In genomic region chr15:95799286-95800187, GRCh38 we compare ENCODE assay signal across 14 cellular contexts.
A peak's percentile ranks its signal among the peaks of the same experiment; 100 is the strongest.
DNase-seq lines count a peak whose midpoint lies in the region; ATAC-seq, FAIRE-seq and TF ChIP-seq lines count a peak whose summit lies in the region.
"Had no signal": no experiment of that assay in that cellular context is flagged by ENCODE, and none has a peak within 500 bp of the region (broad histone marks: within the 10 kb centered on the region; RNA-seq: fewer than 3 reads in every experiment).

No MANE protein-coding gene starts in this region.

- CTCF ChIA-PET in A549 (lab: Yijun Ruan, JAX): no interaction called here
- CTCF ChIA-PET in GM10248 (lab: Yijun Ruan, JAX): no interaction called here

- WGBS in A549 (ENCODE audit: missing lambda C conversion rate): 43% methylated on average over 12 of the region's 12 CpGs

- H3K9me3 ChIP-seq in A549 (no peaks in the 10 kb centered on the region), HAP-1 (no peaks in the 10 kb centered on the region)
- H3K9me3 ChIP-seq: esophagus muscularis mucosa had no signal

- no peak for TF ChIP-seq POLR2A in A549 (IDR thresholded peaks at IDR 0.05; ENCODE audit: low read length)

- H3K4me2 ChIP-seq in A549: peak overlapping the region; percentile 44

- FAIRE-seq in A549 (lab: Jason Lieb, UNC): peak; percentile 96

- TF ChIP-seq RAD21 in A549 (conservative IDR thresholded peaks at IDR 0.05 in 1 of 2, IDR thresholded peaks at IDR 0.05 in 1 of 2): peak; percentile 4 to 28; a peak in 1 of 5 replicates

- H3K36me3 ChIP-seq in HAP-1 (replicated peaks): no peaks in the 10 kb centered on the region
- H3K36me3 ChIP-seq: esophagus muscularis mucosa had no signal

- H3K27me3 ChIP-seq in HAP-1 (ENCODE audit: low read depth): 0 out of 2 replicates have a peak, but pooled peaks cover 3% of the 10 kb centered on the region
- H3K27me3 ChIP-seq: esophagus muscularis mucosa had no signal

- TF ChIP-seq EP300 in A549 (IDR thresholded peaks at IDR 0.05): peak; percentile 27 to 34; a peak in 1 of 5 replicates

- in situ Hi-C loops in HAP-1 (cut with MboI; ENCODE audit: low sequenced_read_pairs): no loop called here

- DNase-seq in A549 (ENCODE audit: low read depth in 1 of 2, low spot score in 1 of 2): peak; percentile 38 to 73
- peak; percentile 26 to 90 for DNase-seq in HAP-1 (ENCODE audit: low spot score in 2 of 2)
- DNase-seq in amniotic stem cell (lab: John Stamatoyannopoulos, UW): peak; percentile 49
- DNase-seq in foreskin melanocyte: peak; percentile 63
- DNase-seq in stimulated activated CD4-positive, alpha-beta T cell treated with anti-CD3 and anti-CD28 coated beads, Interleukin-4, amount 100 ng/mL, for 1 hour: no peak
- no peak for DNase-seq in GM10248 (ENCODE audit: extremely low spot score)
- DNase-seq: activated naive CD8-positive, alpha-beta T cell treated with anti-CD3 and anti-CD28 coated beads, Interleukin-2, amount 50 U/mL, for 24 hours; C1 segment of cervical spinal cord; KG1; mucosa of descending colon; stimulated activated naive CD4-positive, alpha-beta T cell treated with Interleukin-2 at 50 U/mL for 16 hours had no signal

- POLR2A ChIA-PET in A549 (lab: Yijun Ruan, JAX) (no interaction called here), GM10248 (lab: Yijun Ruan, JAX) (no interaction called here)

- H3K27ac ChIP-seq in A549: peak overlapping the region; percentile 44 to 59
- H3K27ac ChIP-seq: esophagus muscularis mucosa had no signal

- TF ChIP-seq CTCF in A549 (IDR thresholded peaks at IDR 0.05) (no peak), GM10248 (IDR thresholded peaks at IDR 0.05; ENCODE audit: control extremely low read depth, extremely low read depth, low read depth, missing control alignments) (no peak)

- peaks cover 16% of the 10 kb centered on the region for H3K4me1 ChIP-seq in A549
- peaks cover 10% of the 10 kb centered on the region for H3K4me1 ChIP-seq in HAP-1
- H3K4me1 ChIP-seq: esophagus muscularis mucosa had no signal

- ATAC-seq in A549: peak; percentile 92 to 97
- ATAC-seq in HG03439 (IDR thresholded peaks at IDR 0.05; ENCODE audit: unreplicated experiment): no peak
- no peak for ATAC-seq in GM21515 (IDR thresholded peaks at IDR 0.05; ENCODE audit: unreplicated experiment)
- ATAC-seq: activated naive CD8-positive, alpha-beta T cell treated with anti-CD3 and anti-CD28 coated beads, Interleukin-2, amount 50 U/mL, for 24 hours; mucosa of descending colon had no signal

- H3K4me3 ChIP-seq in A549 (no peak overlapping the region), HAP-1 (no peak overlapping the region)
- H3K4me3 ChIP-seq: esophagus muscularis mucosa, mucosa of descending colon had no signal

TF ChIP-seq in A549, 52 proteins besides CTCF, POLR2A, EP300 and RAD21 (continues in another document):
- TF ChIP-seq EHF (CRISPR knock-in tag; IDR thresholded peaks at IDR 0.05) (no peak), EHMT2 (IDR thresholded peaks at IDR 0.05; ENCODE audit: low read depth) (no peak), POLR2AphosphoS2 (conservative IDR thresholded peaks at IDR 0.05; ENCODE audit: low read length) (no peak), PBX3 (IDR thresholded peaks at IDR 0.05) (no peak), RCOR1 (IDR thresholded peaks at IDR 0.05; ENCODE audit: low read depth, low read length) (no peak), SREBF2 (IDR thresholded peaks at IDR 0.05) (no peak), FOXS1 (CRISPR knock-in tag; IDR thresholded peaks at IDR 0.05) (no peak), CBX8 (IDR thresholded peaks at IDR 0.05) (no peak), CHD2 (IDR thresholded peaks at IDR 0.05; ENCODE audit: low read length, partially characterized antibody) (no peak), ZC3H11A (IDR thresholded peaks at IDR 0.05) (no peak), JUN (IDR thresholded peaks at IDR 0.05) (peak in 1 of 2 experiments; percentile 27; a peak in 1 of 5 replicates), MAFK (IDR thresholded peaks at IDR 0.05; ENCODE audit: partially characterized antibody) (peak; percentile 18), HES2 (IDR thresholded peaks at IDR 0.05) (no peak), MAX (IDR thresholded peaks at IDR 0.05) (0 out of 2 replicates have a peak, but pooled peaks have one; percentile 23), JUNB (IDR thresholded peaks at IDR 0.05) (peak; percentile 85), PHF8 (IDR thresholded peaks at IDR 0.05; ENCODE audit: borderline replicate concordance, low read depth) (no peak), USF2 (IDR thresholded peaks at IDR 0.05) (no peak), HOXA7 (CRISPR knock-in tag; IDR thresholded peaks at IDR 0.05) (no peak), KDM5A (IDR thresholded peaks at IDR 0.05) (no peak), ZNF302 (CRISPR knock-in tag; IDR thresholded peaks at IDR 0.05) (no peak), ZFP36 (IDR thresholded peaks at IDR 0.05; ENCODE audit: borderline replicate concordance, partially characterized antibody) (no peak), NFE2L2 (conservative IDR thresholded peaks at IDR 0.05; ENCODE audit: low read length) (no peak), HDAC2 (IDR thresholded peaks at IDR 0.05) (no peak), RARB (CRISPR knock-in tag; IDR thresholded peaks at IDR 0.05) (no peak), HOXB13 (CRISPR knock-in tag; IDR thresholded peaks at IDR 0.05; ENCODE audit: low read depth) (no peak), MYC (IDR thresholded peaks at IDR 0.05; ENCODE audit: borderline replicate concordance, low read length) (no peak), GATA3 (IDR thresholded peaks at IDR 0.05; ENCODE audit: borderline replicate concordance) (peak; percentile 48; the same call in 1 of the 2 replicates), MAZ (IDR thresholded peaks at IDR 0.05; ENCODE audit: borderline replicate concordance, low read depth, low read length) (no peak), REST (IDR thresholded peaks at IDR 0.05) (no peak), NPAS2 (CRISPR knock-in tag; IDR thresholded peaks at IDR 0.05; ENCODE audit: borderline replicate concordance) (no peak), RFX5 (IDR thresholded peaks at IDR 0.05) (no peak), CBX2 (IDR thresholded peaks at IDR 0.05; ENCODE audit: borderline replicate concordance, low read depth) (no peak), ATOH8 (CRISPR knock-in tag; IDR thresholded peaks at IDR 0.05; ENCODE audit: low read depth) (no peak)

Comparison
In these comparisons a context has a peak if more than half of its experiments do, and no peak if none do; other contexts are left out.
1. ATAC-seq: peak in A549 (2 of 2); none in HG03439 (single experiment) and GM21515 (single experiment).
2. DNase-seq: peak in A549 (2 of 2), HAP-1 (2 of 2), amniotic stem cell (single experiment) and foreskin melanocyte (single experiment); none in stimulated activated CD4-positive, alpha-beta T cell treated with anti-CD3 and anti-CD28 coated beads, Interleukin-4, amount 100 ng/mL, for 1 hour (single experiment) and GM10248 (single experiment).